Comparison of ENCODE assay signal across 1 cellular context in the genomic region with DNA sequence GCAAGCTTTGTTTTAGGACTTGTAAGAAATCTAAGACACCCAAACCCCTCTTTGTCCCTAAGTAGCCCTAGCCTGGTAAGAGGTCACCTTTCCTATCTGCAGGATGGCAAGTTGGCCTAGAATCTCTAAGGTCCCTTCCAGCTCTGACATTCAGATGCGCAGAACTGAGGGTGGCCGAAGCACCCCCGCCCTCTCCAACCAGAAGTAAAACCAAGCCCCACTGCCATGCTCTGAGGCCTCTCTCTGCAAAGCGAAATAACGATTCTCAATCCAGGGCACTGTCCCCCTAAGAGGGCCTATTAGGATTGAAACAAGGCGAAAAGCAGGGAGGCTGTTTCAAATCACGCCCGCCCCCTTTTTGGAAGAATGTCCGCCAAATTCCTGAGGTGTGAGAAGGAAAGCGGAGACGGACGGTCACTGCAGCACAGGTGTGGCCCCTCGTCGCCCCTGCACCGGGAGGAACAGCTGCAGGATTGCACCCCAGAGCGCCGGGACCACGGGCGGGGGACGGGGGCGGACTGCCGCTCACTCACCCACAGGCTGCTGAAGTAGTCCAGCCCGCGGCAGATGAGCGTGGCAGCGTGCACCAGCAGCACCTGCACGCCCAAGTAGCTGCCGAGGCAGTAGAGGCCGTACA.
TF ChIP-seq lines count a peak whose summit lies in the region.

No MANE protein-coding gene starts in this region.

TF ChIP-seq in IMR-90, 13 proteins besides CTCF, POLR2A, EP300 and RAD21:
- no peak for TF ChIP-seq RFX5 (IDR thresholded peaks at IDR 0.05; ENCODE audit: low read depth, low read length)
- no peak for TF ChIP-seq MXI1 (IDR thresholded peaks at IDR 0.05; ENCODE audit: borderline replicate concordance, low read depth, low read length)
- no peak for TF ChIP-seq CEBPB (IDR thresholded peaks at IDR 0.05; ENCODE audit: low read depth, low read length)
- TF ChIP-seq, protein P1, sequence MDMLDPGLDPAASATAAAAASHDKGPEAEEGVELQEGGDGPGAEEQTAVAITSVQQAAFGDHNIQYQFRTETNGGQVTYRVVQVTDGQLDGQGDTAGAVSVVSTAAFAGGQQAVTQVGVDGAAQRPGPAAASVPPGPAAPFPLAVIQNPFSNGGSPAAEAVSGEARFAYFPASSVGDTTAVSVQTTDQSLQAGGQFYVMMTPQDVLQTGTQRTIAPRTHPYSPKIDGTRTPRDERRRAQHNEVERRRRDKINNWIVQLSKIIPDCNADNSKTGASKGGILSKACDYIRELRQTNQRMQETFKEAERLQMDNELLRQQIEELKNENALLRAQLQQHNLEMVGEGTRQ (IDR thresholded peaks at IDR 0.05; ENCODE audit: low read depth, low read length) = no peak
- TF ChIP-seq, protein P2, sequence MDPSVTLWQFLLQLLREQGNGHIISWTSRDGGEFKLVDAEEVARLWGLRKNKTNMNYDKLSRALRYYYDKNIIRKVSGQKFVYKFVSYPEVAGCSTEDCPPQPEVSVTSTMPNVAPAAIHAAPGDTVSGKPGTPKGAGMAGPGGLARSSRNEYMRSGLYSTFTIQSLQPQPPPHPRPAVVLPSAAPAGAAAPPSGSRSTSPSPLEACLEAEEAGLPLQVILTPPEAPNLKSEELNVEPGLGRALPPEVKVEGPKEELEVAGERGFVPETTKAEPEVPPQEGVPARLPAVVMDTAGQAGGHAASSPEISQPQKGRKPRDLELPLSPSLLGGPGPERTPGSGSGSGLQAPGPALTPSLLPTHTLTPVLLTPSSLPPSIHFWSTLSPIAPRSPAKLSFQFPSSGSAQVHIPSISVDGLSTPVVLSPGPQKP (IDR thresholded peaks at IDR 0.05; ENCODE audit: borderline replicate concordance, low read depth, low read length) = no peak
